ENCODE assay signal across 17 cellular contexts in the genomic region with DNA sequence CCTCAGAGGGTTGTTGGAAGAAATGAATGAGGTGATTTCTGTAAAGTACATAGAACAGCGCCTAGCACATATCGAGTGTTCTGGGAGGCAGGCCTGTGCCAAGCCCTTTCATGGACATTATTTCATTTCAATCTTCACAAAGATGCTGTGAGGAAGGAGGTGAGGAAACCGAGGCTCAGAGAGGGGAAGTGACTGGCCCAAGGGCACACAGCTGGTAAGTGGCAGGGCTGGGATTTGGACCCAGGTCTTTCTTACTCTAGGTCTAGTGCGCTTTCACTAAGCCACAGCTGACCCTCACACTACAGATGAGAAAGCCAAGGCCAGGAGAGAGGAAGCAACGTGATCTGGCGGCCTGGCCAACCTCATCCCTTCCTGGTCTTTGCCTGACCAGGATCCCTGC. TPM values are rescaled to one million over a fixed set of nuclear protein-coding genes. Genes with fewer than 3 reads are reported as not detected.
DNase-seq lines count a peak whose midpoint lies in the region; ATAC-seq, FAIRE-seq and TF ChIP-seq lines count a peak whose summit lies in the region.
"Had no signal": no experiment of that assay in that cellular context is flagged by ENCODE, and none has a peak within 500 bp of the region (broad histone marks: within the 10 kb centered on the region; RNA-seq: fewer than 3 reads in every experiment).

No MANE protein-coding gene starts in this region.

- in situ Hi-C loops in HepG2 (cut with HindIII; ENCODE audit: extremely low pct_ligation_motif_present, low pct_unique_long_range_greater_than_20kb), result no loop called here

- ATAC-seq in HepG2 (no peak), right lobe of liver (no peak)
- ATAC-seq: right cardiac atrium had no signal

- no peak overlapping the region for H3K27ac ChIP-seq in HepG2 (ENCODE audit: extremely low read length, insufficient read depth, low read length)
- H3K27ac ChIP-seq in right lobe of liver, result no peak overlapping the region
- H3K27ac ChIP-seq: neutrophil had no signal

- no peak overlapping the region for H3K9ac ChIP-seq in HepG2 (ENCODE audit: insufficient read depth, low read depth, low read length)

- peak overlapping the region; percentile 20 for H3K4me3 Mint-ChIP-seq in activated CD4-positive, alpha-beta memory T cell treated with anti-CD3 and anti-CD28 coated beads for 36 hours
- H3K4me3 Mint-ChIP-seq in mesothelial cell of epicardium, result peak overlapping the region; percentile 85

- H3K4me1 ChIP-seq in HepG2 (ENCODE audit: insufficient read depth, low read length) (peaks cover 26% of the 10 kb centered on the region), right lobe of liver (peaks cover 0 to 8% (median 0%) of the 10 kb centered on the region in 4 donors)

- TF ChIP-seq CTCF in HepG2 (CRISPR knock-in tag; IDR thresholded peaks at IDR 0.05) (no peak), right lobe of liver (IDR thresholded peaks at IDR 0.05) (no peak), mesothelial cell of epicardium (IDR thresholded peaks at IDR 0.05; ENCODE audit: unreplicated experiment) (no peak)

- no peak overlapping the region for H2AFZ ChIP-seq in HepG2 (ENCODE audit: low read length)

- BruUV-seq in HepG2 (replicated peaks; lab: Mats Ljungman, UMichigan), result no TSS peak

- no peak overlapping the region for H3K27ac Mint-ChIP-seq in activated CD4-positive, alpha-beta memory T cell treated with anti-CD3 and anti-CD28 coated beads for 36 hours
- no peak overlapping the region for H3K27ac Mint-ChIP-seq in mesothelial cell of epicardium
- H3K27ac Mint-ChIP-seq: activated T-cell treated with anti-CD3 and anti-CD28 coated beads, Interleukin-2, amount 50 U/mL, for 24 hours had no signal

- H3K36me3 ChIP-seq in HepG2 (replicated peaks in 1 of 2; ENCODE audit: control insufficient read depth in 1 of 2, insufficient read depth in 2 of 2, low read length in 2 of 2) (peaks cover 0 to 2% of the 10 kb centered on the region in 2 experiments; a peak in 2 of 5 replicates), right lobe of liver (no peaks in the 10 kb centered on the region)
- H3K36me3 ChIP-seq: neutrophil had no signal

- TF ChIP-seq POLR2A in HepG2 (IDR thresholded peaks at IDR 0.05; ENCODE audit: insufficient read depth in 1 of 2, low read depth in 2 of 2, low read length in 2 of 2), result no peak
- TF ChIP-seq POLR2A in right lobe of liver (IDR thresholded peaks at IDR 0.05), result no peak

- TF ChIP-seq RAD21 in HepG2 (CRISPR knock-in tag; IDR thresholded peaks at IDR 0.05), result no peak

- no peaks in the 10 kb centered on the region for H3K9me3 Mint-ChIP-seq in activated CD4-positive, alpha-beta memory T cell treated with anti-CD3 and anti-CD28 coated beads for 36 hours
- H3K9me3 Mint-ChIP-seq in mesothelial cell of epicardium, result peaks cover under 1% of the 10 kb centered on the region
- H3K9me3 Mint-ChIP-seq: activated T-cell treated with anti-CD3 and anti-CD28 coated beads, Interleukin-2, amount 50 U/mL, for 24 hours had no signal

- no peaks in the 10 kb centered on the region; the same call in 1 of the 2 replicates for H4K20me1 ChIP-seq in HepG2 (ENCODE audit: insufficient read depth, low read length)

- intact Hi-C loops in HepG2 (cut with micrococcal nuclease; ENCODE audit: unreplicated experiment), result no loop called here
- intact Hi-C loops in right lobe of liver (cut with DNase I), result no loop called here
- intact Hi-C loops in activated CD4-positive, alpha-beta memory T cell treated with anti-CD3 and anti-CD28 coated beads for 36 hours (cut with micrococcal nuclease), result no loop called here

- TF ChIP-seq EP300 in HepG2 (IDR thresholded peaks at IDR 0.05; ENCODE audit: low read depth in 2 of 2, low read length in 2 of 2) (no peak), HepG2 (CRISPR knock-in tag; IDR thresholded peaks at IDR 0.05; ENCODE audit: borderline replicate concordance) (no peak)

- no peaks in the 10 kb centered on the region for H3K36me3 Mint-ChIP-seq in activated CD4-positive, alpha-beta memory T cell treated with anti-CD3 and anti-CD28 coated beads for 36 hours
- no peaks in the 10 kb centered on the region for H3K36me3 Mint-ChIP-seq in mesothelial cell of epicardium

- H3K4me1 Mint-ChIP-seq in activated CD4-positive, alpha-beta memory T cell treated with anti-CD3 and anti-CD28 coated beads for 36 hours (ENCODE audit: low read depth), result peaks cover 21% of the 10 kb centered on the region
- H3K4me1 Mint-ChIP-seq in mesothelial cell of epicardium, result peaks cover 6% of the 10 kb centered on the region

- H3K9me3 ChIP-seq in HepG2 (ENCODE audit: low read length) (no peaks in the 10 kb centered on the region), right lobe of liver (no peaks in the 10 kb centered on the region)
- H3K9me3 ChIP-seq: neutrophil had no signal

- POLR2A ChIA-PET in HepG2 (lab: Yijun Ruan, JAX), result interaction anchor here (1.3 to 3.4 kb wide), 2 partner anchors 11 kb away, joined by 11 to 48 read pairs; a partner anchor contains a TSS
- POLR2A ChIA-PET in activated CD4-positive, alpha-beta memory T cell treated with anti-CD3 and anti-CD28 coated beads for 36 hours (lab: Charles Lee), result interaction anchor here (0.6 to 1.9 kb wide), 2 partner anchors 11 to 249 kb away, joined by 3 to 9 read pairs; a partner anchor contains a TSS

- H3K27me3 Mint-ChIP-seq in activated CD4-positive, alpha-beta memory T cell treated with anti-CD3 and anti-CD28 coated beads for 36 hours, result no peaks in the 10 kb centered on the region
- H3K27me3 Mint-ChIP-seq in mesothelial cell of epicardium (ENCODE audit: low read depth), result no peaks in the 10 kb centered on the region
- H3K27me3 Mint-ChIP-seq: activated T-cell treated with anti-CD3 and anti-CD28 coated beads, Interleukin-2, amount 50 U/mL, for 24 hours had no signal

- WGBS in HepG2 (ENCODE audit: low lambda C conversion rate), result 97% methylated on average over 5 of the region's 6 CpGs
- 83% methylated on average over 4 of the region's 6 CpGs for WGBS in right lobe of liver (ENCODE audit: insufficient coverage, low coverage, low lambda C conversion rate, missing lambda C conversion rate)

- CTCF ChIA-PET in HepG2 (lab: Yijun Ruan, JAX; ENCODE audit: low intra/inter-chr PET ratio, low total read pairs), result no interaction called here
- CTCF ChIA-PET in activated CD4-positive, alpha-beta memory T cell treated with anti-CD3 and anti-CD28 coated beads for 36 hours (lab: Charles Lee), result interaction anchor here (1.2 to 1.7 kb wide), 3 partner anchors 10 to 82 kb away, joined by 3 to 12 read pairs (median 6); a partner anchor contains a TSS

- H3K79me2 ChIP-seq in HepG2 (ENCODE audit: insufficient read depth, low read length), result no peaks in the 10 kb centered on the region

- H3K4me3 ChIP-seq in HepG2 (replicated peaks in 1 of 3; ENCODE audit: insufficient read depth in 1 of 3, low read depth in 2 of 3, low read length in 3 of 3), result no peak overlapping the region
- no peak overlapping the region for H3K4me3 ChIP-seq in right lobe of liver

- FAIRE-seq in HepG2 (lab: Jason Lieb, UNC), result no peak

- H3K27me3 ChIP-seq in HepG2 (ENCODE audit: control insufficient read depth in 1 of 2, insufficient read depth in 2 of 2, low read length in 2 of 2) (peaks cover 0 to 12% of the 10 kb centered on the region in 2 experiments; a peak in 3 of 5 replicates), right lobe of liver (no peaks in the 10 kb centered on the region)

- no peak overlapping the region for H3K4me2 ChIP-seq in HepG2 (ENCODE audit: low read depth, low read length)

- DNase-seq in HepG2 (ENCODE audit: low spot score) (no peak), right lobe of liver (no peak), mesothelial cell of epicardium (ENCODE audit: low spot score in 2 of 2, unreplicated experiment in 2 of 2) (no peak), NCI-H526 treated with DMSO at 0.1 percent for 48 hours (lab: John Stamatoyannopoulos, UW) (no peak), NCI-H146 treated with DMSO at 0.1 percent for 48 hours (lab: John Stamatoyannopoulos, UW; ENCODE audit: unreplicated experiment) (no peak)
- DNase-seq in activated CD4-positive, alpha-beta memory T cell treated with anti-CD3 and anti-CD28 coated beads for 36 hours, result no peak
- DNase-seq in stimulated activated CD4-positive, alpha-beta T cell treated with anti-CD3 and anti-CD28 coated beads, Interleukin-4, amount 100 ng/mL, for 24 hours, result no peak
- DNase-seq: activated T-cell treated with anti-CD3 and anti-CD28 coated beads, Interleukin-2, amount 50 U/mL, for 24 hours; DMS153; islet precursor cell; KBM-7; NCI-H2081 treated with DMSO at 0.1 percent for 48 hours; NCI-H510A treated with DMSO at 0.1 percent for 48 hours had no signal

RNA-seq across cellular contexts. Expression of a gene that starts 2.0 kb away (rescaled TPM):
- total RNA-seq in HepG2 (2016; rRNA removed; fragmentation: Illumina TruSeq; extraction: Trizol) (2.5 and 4.0 TPM in 2 replicates), right lobe of liver (1 to 10 TPM; 2.0 to 5.3 (median 3.2) TPM), mesothelial cell of epicardium (17.3 to 18.2 TPM (median 17.9 TPM) in 3 replicates)
- total RNA-seq in HepG2 (2016; cell fraction: cytosol; rRNA removed; fragmentation: Illumina TruSeq; extraction: Trizol; ENCODE audit: low read depth), result 2.7 and 2.8 TPM in 2 replicates
- total RNA-seq in HepG2 (2016; cell fraction: insoluble cytoplasmic fraction; rRNA removed; fragmentation: Illumina TruSeq; extraction: Trizol), result 3.3 and 4.6 TPM in 2 replicates
- total RNA-seq in HepG2 (2016; cell fraction: membrane; rRNA removed; fragmentation: Illumina TruSeq; extraction: Trizol), result 4.9 and 6.2 TPM in 2 replicates
- 2.9 and 3.8 TPM in 2 replicates for total RNA-seq in HepG2 (2016; cell fraction: nucleus; rRNA removed; fragmentation: Illumina TruSeq; extraction: Trizol)
- 2.0 and 3.1 TPM in 2 replicates for polyA plus RNA-seq in HepG2 (2011; rRNA removed)
- polyA plus RNA-seq in HepG2 (2011; cell fraction: cytosol; rRNA removed), result 2.1 and 2.8 TPM in 2 replicates
- 6.4 and 6.9 TPM in 2 replicates for polyA plus RNA-seq in HepG2 (2011; cell fraction: nucleus; rRNA removed)
- polyA plus RNA-seq in HepG2 (2012), result 2.3 and 2.5 TPM in 2 replicates
- 2.3 and 2.8 TPM in 2 replicates for polyA plus RNA-seq in HepG2 (2016; cell fraction: cytosol; fragmentation: Illumina TruSeq; extraction: Trizol; ENCODE audit: low read depth)
- polyA plus RNA-seq in HepG2 (2016; cell fraction: insoluble cytoplasmic fraction; fragmentation: Illumina TruSeq; extraction: Trizol; ENCODE audit: low read depth), result 2.7 and 3.9 TPM in 2 replicates
- 4.7 and 4.9 TPM in 2 replicates for polyA plus RNA-seq in HepG2 (2016; cell fraction: membrane; fragmentation: Illumina TruSeq; extraction: Trizol; ENCODE audit: low read depth)
- 3.0 and 4.4 TPM in 2 replicates for polyA plus RNA-seq in HepG2 (2016; cell fraction: nucleus; fragmentation: Illumina TruSeq; extraction: Trizol; ENCODE audit: insufficient read depth, low read depth)
- polyA minus RNA-seq in HepG2 (2011; rRNA and poly(A)+ RNA removed; ENCODE audit: low replicate concordance), result 7.5 and 11.8 TPM in 2 replicates
- polyA minus RNA-seq in HepG2 (2011; cell fraction: cytosol; rRNA and poly(A)+ RNA removed), result 1.6 and 2.0 TPM in 2 replicates
- polyA minus RNA-seq in HepG2 (2011; cell fraction: nucleus; rRNA and poly(A)+ RNA removed), result 6.6 and 8.0 TPM in 2 replicates
- total RNA-seq in activated CD4-positive, alpha-beta memory T cell treated with anti-CD3 and anti-CD28 coated beads for 36 hours, result 1 to 10 TPM; 7.0 to 8.5 TPM

RNA-seq across cellular contexts. Expression of a gene that starts 11.5 kb away (rescaled TPM):
- 48.7 and 59.8 TPM in 2 replicates for total RNA-seq in HepG2 (2016; rRNA removed; fragmentation: Illumina TruSeq; extraction: Trizol)
- total RNA-seq in HepG2 (2016; cell fraction: cytosol; rRNA removed; fragmentation: Illumina TruSeq; extraction: Trizol; ENCODE audit: low read depth), result 23.4 and 25.5 TPM in 2 replicates
- total RNA-seq in HepG2 (2016; cell fraction: insoluble cytoplasmic fraction; rRNA removed; fragmentation: Illumina TruSeq; extraction: Trizol), result 33.2 and 57.2 TPM in 2 replicates
- 37.2 and 39.3 TPM in 2 replicates for total RNA-seq in HepG2 (2016; cell fraction: membrane; rRNA removed; fragmentation: Illumina TruSeq; extraction: Trizol)
- 41.5 and 47.9 TPM in 2 replicates for total RNA-seq in HepG2 (2016; cell fraction: nucleus; rRNA removed; fragmentation: Illumina TruSeq; extraction: Trizol)
- 38.4 and 48.4 TPM in 2 replicates for polyA plus RNA-seq in HepG2 (2011; rRNA removed)
- 24.8 and 28.9 TPM in 2 replicates for polyA plus RNA-seq in HepG2 (2011; cell fraction: cytosol; rRNA removed)
- polyA plus RNA-seq in HepG2 (2011; cell fraction: nucleus; rRNA removed), result 84.7 and 84.9 TPM in 2 replicates
- 24.0 and 27.9 TPM in 2 replicates for polyA plus RNA-seq in HepG2 (2012)
- polyA plus RNA-seq in HepG2 (2016; cell fraction: cytosol; fragmentation: Illumina TruSeq; extraction: Trizol; ENCODE audit: low read depth), result 25.5 and 28.2 TPM in 2 replicates
- polyA plus RNA-seq in HepG2 (2016; cell fraction: insoluble cytoplasmic fraction; fragmentation: Illumina TruSeq; extraction: Trizol; ENCODE audit: low read depth), result 38.4 and 40.3 TPM in 2 replicates
- polyA plus RNA-seq in HepG2 (2016; cell fraction: membrane; fragmentation: Illumina TruSeq; extraction: Trizol; ENCODE audit: low read depth), result 26.4 and 32.4 TPM in 2 replicates
- polyA plus RNA-seq in HepG2 (2016; cell fraction: nucleus; fragmentation: Illumina TruSeq; extraction: Trizol; ENCODE audit: insufficient read depth, low read depth), result 77.0 and 84.6 TPM in 2 replicates
- polyA minus RNA-seq in HepG2 (2011; rRNA and poly(A)+ RNA removed; ENCODE audit: low replicate concordance), result 109 and 188 TPM in 2 replicates
- polyA minus RNA-seq in HepG2 (2011; cell fraction: cytosol; rRNA and poly(A)+ RNA removed), result 60.2 and 62.2 TPM in 2 replicates
- 41.5 and 52.0 TPM in 2 replicates for polyA minus RNA-seq in HepG2 (2011; cell fraction: nucleus; rRNA and poly(A)+ RNA removed)
- total RNA-seq in right lobe of liver, result 10 to 100 TPM; 18.0 to 25.6 (median 22.0) TPM
- total RNA-seq in activated CD4-positive, alpha-beta memory T cell treated with anti-CD3 and anti-CD28 coated beads for 36 hours, result 10 to 100 TPM; 76.1 to 89.7 TPM
- total RNA-seq in mesothelial cell of epicardium, result 40.8 to 47.2 TPM (median 42.9 TPM) in 3 replicates

RNA-seq across cellular contexts. Expression of a gene that starts 30.0 kb away (rescaled TPM):
- 176 and 220 TPM in 2 replicates for total RNA-seq in HepG2 (2016; rRNA removed; fragmentation: Illumina TruSeq; extraction: Trizol)
- total RNA-seq in HepG2 (2016; cell fraction: cytosol; rRNA removed; fragmentation: Illumina TruSeq; extraction: Trizol; ENCODE audit: low read depth), result 133 and 141 TPM in 2 replicates
- total RNA-seq in HepG2 (2016; cell fraction: insoluble cytoplasmic fraction; rRNA removed; fragmentation: Illumina TruSeq; extraction: Trizol), result 177 and 218 TPM in 2 replicates
- total RNA-seq in HepG2 (2016; cell fraction: membrane; rRNA removed; fragmentation: Illumina TruSeq; extraction: Trizol), result 207 and 224 TPM in 2 replicates
- total RNA-seq in HepG2 (2016; cell fraction: nucleus; rRNA removed; fragmentation: Illumina TruSeq; extraction: Trizol), result 59.8 and 61.7 TPM in 2 replicates
- polyA plus RNA-seq in HepG2 (2011; rRNA removed), result 59.1 and 72.9 TPM in 2 replicates
- 47.3 and 64.8 TPM in 2 replicates for polyA plus RNA-seq in HepG2 (2011; cell fraction: cytosol; rRNA removed)
- polyA plus RNA-seq in HepG2 (2011; cell fraction: nucleus; rRNA removed), result 29.2 and 31.9 TPM in 2 replicates
- polyA plus RNA-seq in HepG2 (2012), result 61.7 and 65.2 TPM in 2 replicates
- 196 and 219 TPM in 2 replicates for polyA plus RNA-seq in HepG2 (2016; cell fraction: cytosol; fragmentation: Illumina TruSeq; extraction: Trizol; ENCODE audit: low read depth)
- polyA plus RNA-seq in HepG2 (2016; cell fraction: insoluble cytoplasmic fraction; fragmentation: Illumina TruSeq; extraction: Trizol; ENCODE audit: low read depth), result 200 and 221 TPM in 2 replicates
- polyA plus RNA-seq in HepG2 (2016; cell fraction: membrane; fragmentation: Illumina TruSeq; extraction: Trizol; ENCODE audit: low read depth), result 191 and 200 TPM in 2 replicates
- 108 and 120 TPM in 2 replicates for polyA plus RNA-seq in HepG2 (2016; cell fraction: nucleus; fragmentation: Illumina TruSeq; extraction: Trizol; ENCODE audit: insufficient read depth, low read depth)
- 32.6 and 71.9 TPM in 2 replicates for polyA minus RNA-seq in HepG2 (2011; rRNA and poly(A)+ RNA removed; ENCODE audit: low replicate concordance)
- 12.0 and 13.8 TPM in 2 replicates for polyA minus RNA-seq in HepG2 (2011; cell fraction: cytosol; rRNA and poly(A)+ RNA removed)
- 4.4 and 5.2 TPM in 2 replicates for polyA minus RNA-seq in HepG2 (2011; cell fraction: nucleus; rRNA and poly(A)+ RNA removed)
- total RNA-seq in right lobe of liver, result 10 to 100 TPM; 17.6 to 34.1 (median 28.6) TPM
- total RNA-seq in activated CD4-positive, alpha-beta memory T cell treated with anti-CD3 and anti-CD28 coated beads for 36 hours, result 100 to 1,000 TPM; 104 to 106 TPM
- total RNA-seq in mesothelial cell of epicardium, result 49.0 to 53.1 TPM (median 49.7 TPM) in 3 replicates

RNA-seq across cellular contexts. Expression of a gene that starts 41.7 kb away (rescaled TPM):
- total RNA-seq in HepG2 (2016; rRNA removed; fragmentation: Illumina TruSeq; extraction: Trizol), result 8.1 and 14.1 TPM in 2 replicates
- total RNA-seq in HepG2 (2016; cell fraction: cytosol; rRNA removed; fragmentation: Illumina TruSeq; extraction: Trizol; ENCODE audit: low read depth), result 4.8 and 5.7 TPM in 2 replicates
- 7.6 and 12.8 TPM in 2 replicates for total RNA-seq in HepG2 (2016; cell fraction: insoluble cytoplasmic fraction; rRNA removed; fragmentation: Illumina TruSeq; extraction: Trizol)
- total RNA-seq in HepG2 (2016; cell fraction: membrane; rRNA removed; fragmentation: Illumina TruSeq; extraction: Trizol), result 5.7 and 6.3 TPM in 2 replicates
- 15.1 and 16.7 TPM in 2 replicates for total RNA-seq in HepG2 (2016; cell fraction: nucleus; rRNA removed; fragmentation: Illumina TruSeq; extraction: Trizol)
- 11.7 and 12.1 TPM in 2 replicates for polyA plus RNA-seq in HepG2 (2011; rRNA removed)
- 6.2 and 6.5 TPM in 2 replicates for polyA plus RNA-seq in HepG2 (2011; cell fraction: cytosol; rRNA removed)
- polyA plus RNA-seq in HepG2 (2011; cell fraction: nucleus; rRNA removed), result 45.3 and 52.0 TPM in 2 replicates
- polyA plus RNA-seq in HepG2 (2012), result 6.7 and 8.6 TPM in 2 replicates
- 0.54 and 0.81 TPM in 2 replicates for polyA plus RNA-seq in HepG2 (2016; cell fraction: cytosol; fragmentation: Illumina TruSeq; extraction: Trizol; ENCODE audit: low read depth)
- polyA plus RNA-seq in HepG2 (2016; cell fraction: insoluble cytoplasmic fraction; fragmentation: Illumina TruSeq; extraction: Trizol; ENCODE audit: low read depth), result 5.3 and 8.5 TPM in 2 replicates
- 1.8 and 2.2 TPM in 2 replicates for polyA plus RNA-seq in HepG2 (2016; cell fraction: membrane; fragmentation: Illumina TruSeq; extraction: Trizol; ENCODE audit: low read depth)
- 24.8 and 29.8 TPM in 2 replicates for polyA plus RNA-seq in HepG2 (2016; cell fraction: nucleus; fragmentation: Illumina TruSeq; extraction: Trizol; ENCODE audit: insufficient read depth, low read depth)
- polyA minus RNA-seq in HepG2 (2011; rRNA and poly(A)+ RNA removed; ENCODE audit: low replicate concordance), result 19.0 and 43.1 TPM in 2 replicates
- 10.1 and 10.6 TPM in 2 replicates for polyA minus RNA-seq in HepG2 (2011; cell fraction: cytosol; rRNA and poly(A)+ RNA removed)
- 24.6 and 34.3 TPM in 2 replicates for polyA minus RNA-seq in HepG2 (2011; cell fraction: nucleus; rRNA and poly(A)+ RNA removed)
- total RNA-seq in right lobe of liver, result 10 to 100 TPM in 4 of 6 experiments, 1 to 10 TPM in 2; 6.2 to 18.1 (median 11.2) TPM
- 10 to 100 TPM; 11.1 to 13.2 TPM for total RNA-seq in activated CD4-positive, alpha-beta memory T cell treated with anti-CD3 and anti-CD28 coated beads for 36 hours
- 61.5 to 62.0 TPM (median 61.5 TPM) in 3 replicates for total RNA-seq in mesothelial cell of epicardium

RNA-seq across cellular contexts. Expression of a gene that starts 47.9 kb away (rescaled TPM):
- not detected in 2 replicates for total RNA-seq in HepG2 (2016; rRNA removed; fragmentation: Illumina TruSeq; extraction: Trizol)
- not detected in 2 replicates for total RNA-seq in HepG2 (2016; cell fraction: cytosol; rRNA removed; fragmentation: Illumina TruSeq; extraction: Trizol; ENCODE audit: low read depth)
- not detected in 2 replicates for total RNA-seq in HepG2 (2016; cell fraction: insoluble cytoplasmic fraction; rRNA removed; fragmentation: Illumina TruSeq; extraction: Trizol)
- total RNA-seq in HepG2 (2016; cell fraction: membrane; rRNA removed; fragmentation: Illumina TruSeq; extraction: Trizol), result not detected in 2 replicates
- not detected in 2 replicates for total RNA-seq in HepG2 (2016; cell fraction: nucleus; rRNA removed; fragmentation: Illumina TruSeq; extraction: Trizol)
- polyA plus RNA-seq in HepG2 (2011; rRNA removed), result not detected in 2 replicates
- polyA plus RNA-seq in HepG2 (2011; cell fraction: cytosol; rRNA removed), result not detected in 2 replicates
- polyA plus RNA-seq in HepG2 (2011; cell fraction: nucleus; rRNA removed), result not detected in 2 replicates
- not detected in 2 replicates for polyA plus RNA-seq in HepG2 (2012)
- not detected in 2 replicates for polyA plus RNA-seq in HepG2 (2016; cell fraction: cytosol; fragmentation: Illumina TruSeq; extraction: Trizol; ENCODE audit: low read depth)
- not detected in 2 replicates for polyA plus RNA-seq in HepG2 (2016; cell fraction: insoluble cytoplasmic fraction; fragmentation: Illumina TruSeq; extraction: Trizol; ENCODE audit: low read depth)
- polyA plus RNA-seq in HepG2 (2016; cell fraction: membrane; fragmentation: Illumina TruSeq; extraction: Trizol; ENCODE audit: low read depth), result not detected in 2 replicates
- not detected in 2 replicates for polyA plus RNA-seq in HepG2 (2016; cell fraction: nucleus; fragmentation: Illumina TruSeq; extraction: Trizol; ENCODE audit: insufficient read depth, low read depth)
- polyA minus RNA-seq in HepG2 (2011; rRNA and poly(A)+ RNA removed; ENCODE audit: low replicate concordance), result 0.51 TPM in 1 of 2 replicates, not detected in the other
- polyA minus RNA-seq in HepG2 (2011; cell fraction: cytosol; rRNA and poly(A)+ RNA removed), result not detected in 2 replicates
- polyA minus RNA-seq in HepG2 (2011; cell fraction: nucleus; rRNA and poly(A)+ RNA removed), result not detected in 2 replicates
- not detected for total RNA-seq in right lobe of liver
- not detected for total RNA-seq in activated CD4-positive, alpha-beta memory T cell treated with anti-CD3 and anti-CD28 coated beads for 36 hours
- 1.00 to 1.2 TPM (median 1.1 TPM) in 3 replicates for total RNA-seq in mesothelial cell of epicardium
- total RNA-seq: lung microvascular endothelial cell, subcutaneous adipose tissue had no signal
